In the genomic region with DNA sequence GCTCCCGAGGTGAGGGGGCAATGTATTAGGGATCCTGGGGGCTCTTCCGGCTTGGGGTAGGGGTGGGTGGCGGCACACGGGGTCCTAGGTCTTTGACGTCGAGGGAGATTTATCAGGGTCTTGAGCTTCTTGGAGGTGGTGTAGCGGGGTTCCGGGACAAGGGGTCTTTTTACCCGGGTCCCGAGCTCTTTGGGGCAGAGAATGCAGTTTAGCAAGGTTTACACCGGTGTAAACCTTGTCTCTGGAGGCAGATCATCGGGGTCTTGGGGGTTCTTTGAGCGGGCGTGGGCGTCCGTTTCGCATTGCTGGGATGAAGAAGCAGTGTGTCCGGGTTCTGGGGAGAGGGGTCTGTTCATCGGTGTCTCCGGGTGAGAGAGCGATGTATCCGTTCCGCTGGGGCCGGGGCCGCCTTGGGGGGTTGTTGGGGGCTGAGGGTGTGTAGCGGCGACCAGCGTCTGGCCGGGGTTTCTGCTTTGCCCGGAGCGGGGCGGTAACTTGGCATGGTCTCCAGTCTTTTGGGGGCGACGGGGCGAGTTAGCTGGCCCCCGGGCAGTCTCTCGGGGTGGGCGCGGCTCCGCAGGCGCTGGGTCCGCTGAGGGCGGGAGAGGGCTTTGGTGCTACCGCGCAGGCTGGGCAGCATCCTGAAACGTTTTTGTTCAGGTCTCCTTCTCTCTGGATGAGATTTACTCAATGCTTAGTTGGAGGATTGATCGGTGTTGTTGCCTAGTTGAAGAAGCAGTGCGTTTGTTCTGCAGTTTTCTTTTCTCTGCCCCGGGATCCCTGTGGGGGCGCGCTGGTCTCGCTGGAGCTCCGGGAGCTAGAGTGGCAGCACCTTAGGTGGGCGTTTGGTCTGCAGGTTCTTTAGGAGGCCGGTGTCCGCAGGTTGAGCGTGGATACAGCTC, we compare ENCODE assay signal across 8 cellular contexts. TPM values are rescaled to one million over a fixed set of nuclear protein-coding genes. Genes with fewer than 3 reads are reported as not detected.
DNase-seq lines count a peak whose midpoint lies in the region; ATAC-seq, FAIRE-seq and TF ChIP-seq lines count a peak whose summit lies in the region.

No MANE protein-coding gene starts in this region.

- H3K27ac ChIP-seq in ACC112 (ENCODE audit: low read depth, low read length) = no peak overlapping the region
- H3K27ac ChIP-seq in PC-9 = peak overlapping the region; percentile 29; the same call in 1 of the 2 replicates
- peak overlapping the region; percentile 86 for H3K27ac ChIP-seq in neuronal stem cell (replicated peaks; ENCODE audit: low read length)
- no peak overlapping the region for H3K27ac ChIP-seq in aorta (ENCODE audit: low read depth in 1 of 2, low read length in 2 of 2)

- H3K23ac ChIP-seq in neuronal stem cell (ENCODE audit: low read depth, low read length, poor library complexity) = peak overlapping the region; percentile 99

- H3K79me2 ChIP-seq in ACC112 (ENCODE audit: control insufficient read depth, insufficient read depth, low read length, unreplicated experiment) (peaks cover 10% of the 10 kb centered on the region), PC-9 (ENCODE audit: low read depth) (peaks cover 53% of the 10 kb centered on the region)

- H3K18ac ChIP-seq in neuronal stem cell (ENCODE audit: low read length) = peak overlapping the region; percentile 96

- intact Hi-C loops in PC-9 (cut with micrococcal nuclease; ENCODE audit: unreplicated experiment) (loop anchor here (1.0 to 5.0 kb wide), 5 partner anchors 68 to 250 kb away; no protein-coding TSS in a partner anchor), aorta (cut with DNase I) (loop anchor here in 1 of 2 donors (5.0 to 10.0 kb wide), 3 partner anchors 66 to 234 kb away; no protein-coding TSS in a partner anchor)

- H3K36me3 ChIP-seq in ACC112 (ENCODE audit: insufficient read depth, low read length) (no peaks in the 10 kb centered on the region), PC-9 (ENCODE audit: low read depth) (no peaks in the 10 kb centered on the region), neuronal stem cell (replicated peaks in 1 of 2; ENCODE audit: control insufficient read depth in 2 of 2, insufficient read depth in 2 of 2, low read length in 2 of 2) (no peaks in the 10 kb centered on the region), aorta (ENCODE audit: control insufficient read depth in 1 of 2, insufficient read depth in 2 of 2, low read length in 1 of 2) (no peaks in the 10 kb centered on the region)

- H3K4ac ChIP-seq in neuronal stem cell (ENCODE audit: low read length) = no peak overlapping the region

- no peaks in the 10 kb centered on the region for H3K36me3 Mint-ChIP-seq in activated naive CD4-positive, alpha-beta T cell treated with anti-CD3 and anti-CD28 coated beads, Interleukin-2, amount 50 U/mL, for 24 hours

- H3K4me1 ChIP-seq in ACC112 (ENCODE audit: control insufficient read depth, insufficient read depth, low read length, unreplicated experiment) = peaks cover 4% of the 10 kb centered on the region
- H3K4me1 ChIP-seq in PC-9 (replicated peaks; ENCODE audit: insufficient read depth) = peaks cover 26% of the 10 kb centered on the region
- peaks cover 4 to 7% of the 10 kb centered on the region in 2 donors for H3K4me1 ChIP-seq in neuronal stem cell (ENCODE audit: control insufficient read depth in 2 of 2, insufficient read depth in 1 of 2, low read depth in 1 of 2, low read length in 2 of 2)
- H3K4me1 ChIP-seq in aorta (ENCODE audit: control insufficient read depth in 1 of 2, insufficient read depth in 2 of 2, low read length in 2 of 2) = no peaks in the 10 kb centered on the region

- no peaks in the 10 kb centered on the region for H3K9me3 Mint-ChIP-seq in activated naive CD4-positive, alpha-beta T cell treated with anti-CD3 and anti-CD28 coated beads, Interleukin-2, amount 50 U/mL, for 24 hours

- peaks cover 10% of the 10 kb centered on the region; the same call in 1 of the 2 replicates for H3F3A ChIP-seq in PC-9 (ENCODE audit: insufficient read depth, low read depth)

- peaks cover 24% of the 10 kb centered on the region for H3K4me1 Mint-ChIP-seq in activated naive CD4-positive, alpha-beta T cell treated with anti-CD3 and anti-CD28 coated beads, Interleukin-2, amount 50 U/mL, for 24 hours

- peak; percentile 29 for DNase-seq in GM12892 (ENCODE audit: insufficient read length)
- DNase-seq in PC-9 = peak in 1 of 2 experiments; percentile 32
- peak; percentile 45 for DNase-seq in glomerular visceral epithelial cell (ENCODE audit: extremely low spot score)
- peak; percentile 35 for DNase-seq in neuronal stem cell (ENCODE audit: low spot score)
- DNase-seq in aorta = peak; percentile 55 to 80

- peak; percentile 37 for ATAC-seq in aorta (ENCODE audit: low FRiP score)
- ATAC-seq in GM21515 (IDR thresholded peaks at IDR 0.05; ENCODE audit: unreplicated experiment) = no peak

- H4K20me1 ChIP-seq in PC-9 (ENCODE audit: insufficient read depth) = peaks cover 7% of the 10 kb centered on the region; the same call in 1 of the 2 replicates

- FAIRE-seq in GM12892 (lab: Jason Lieb, UNC) = no peak

- H2BK12ac ChIP-seq in neuronal stem cell (ENCODE audit: low read length) = no peak overlapping the region

- no peaks in the 10 kb centered on the region for H3K9me3 ChIP-seq in PC-9 (ENCODE audit: insufficient read depth, low read depth)
- H3K9me3 ChIP-seq in neuronal stem cell (replicated peaks in 1 of 2; ENCODE audit: control insufficient read depth in 2 of 2, insufficient read depth in 1 of 2, low read depth in 1 of 2, low read length in 2 of 2) = no peaks in the 10 kb centered on the region
- H3K9me3 ChIP-seq in aorta (ENCODE audit: control insufficient read depth, low read length) = no peaks in the 10 kb centered on the region

- no peaks in the 10 kb centered on the region for H3K27me3 ChIP-seq in ACC112 (ENCODE audit: insufficient read depth, low read length)
- no peaks in the 10 kb centered on the region for H3K27me3 ChIP-seq in PC-9 (ENCODE audit: insufficient read depth, low read depth)
- H3K27me3 ChIP-seq in neuronal stem cell (ENCODE audit: control insufficient read depth in 3 of 3, insufficient read depth in 3 of 3, low read depth in 1 of 3, low read length in 3 of 3) = peaks cover 0 to 27% (median 2%) of the 10 kb centered on the region in 3 experiments
- no peaks in the 10 kb centered on the region for H3K27me3 ChIP-seq in aorta (ENCODE audit: control insufficient read depth in 1 of 2, insufficient read depth in 2 of 2, low read length in 1 of 2)

- no peak for TF ChIP-seq POLR2A in GM12892 (IDR thresholded peaks at IDR 0.05; ENCODE audit: low read depth, low read length)

- peak overlapping the region; percentile 64 for H2AK5ac ChIP-seq in neuronal stem cell (ENCODE audit: low read depth, low read length)

- H4K8ac ChIP-seq in neuronal stem cell (ENCODE audit: low read depth, low read length) = no peak overlapping the region

- H3K9ac ChIP-seq in neuronal stem cell (ENCODE audit: low read depth, low read length, poor library complexity) = peak overlapping the region; percentile 92

- POLR2A ChIA-PET in PC-9 (lab: Charles Lee; ENCODE audit: unreplicated experiment) = interaction anchor here (0.5 to 1.0 kb wide), 11 partner anchors 44 to 1472 kb away, joined by 3 to 7 read pairs (median 5); partner anchors contain the start of gene KIF23

- no CpG with 5 or more reads among the region's 57 CpGs for whole genome bisulfite sequencing in neuronal stem cell (ENCODE audit: extremely low coverage in 2 of 2, insufficient read length in 2 of 2, insufficient replicate concordance in 1 of 2), 2 donors
- 1% methylated on average over 57 of the region's 57 CpGs for WGBS in aorta, 2 donors

- H3K27me3 Mint-ChIP-seq in activated naive CD4-positive, alpha-beta T cell treated with anti-CD3 and anti-CD28 coated beads, Interleukin-2, amount 50 U/mL, for 24 hours = no peaks in the 10 kb centered on the region

- peak overlapping the region; percentile 55 for H2BK5ac ChIP-seq in neuronal stem cell (ENCODE audit: low read length)

- no peaks in the 10 kb centered on the region for H3K79me1 ChIP-seq in neuronal stem cell (ENCODE audit: low read depth, low read length)

- no peak overlapping the region for H4K91ac ChIP-seq in neuronal stem cell (ENCODE audit: low read depth, low read length, poor library complexity)

- no TSS peak for BruUV-seq in PC-9 (replicated peaks; lab: Mats Ljungman, UMichigan)

- H2BK120ac ChIP-seq in neuronal stem cell (ENCODE audit: low read depth, low read length) = peak overlapping the region; percentile 32

- H3K4me3 ChIP-seq in ACC112 (ENCODE audit: low read depth, low read length) (peak overlapping the region; percentile 95), PC-9 (peak overlapping the region; percentile 88), neuronal stem cell (ENCODE audit: low read length in 2 of 2) (peak overlapping the region; percentile 70 to 84), aorta (ENCODE audit: low read length in 2 of 2) (peak overlapping the region; percentile 55 to 96)

- CTCF ChIA-PET in PC-9 (lab: Charles Lee) = no interaction called here

- no peak; the same call in 1 of the 2 replicates for TF ChIP-seq CTCF in PC-9 (conservative IDR thresholded peaks at IDR 0.05)

- H2AFZ ChIP-seq in ACC112 (ENCODE audit: low read length, unreplicated experiment) (peak overlapping the region; percentile 88), PC-9 (peak overlapping the region; percentile 91), neuronal stem cell (ENCODE audit: low read length) (peak overlapping the region; percentile 100)

- no peaks in the 10 kb centered on the region for H3K9me2 ChIP-seq in PC-9 (ENCODE audit: insufficient read depth)

- H3K14ac ChIP-seq in neuronal stem cell (ENCODE audit: low read length) = peak overlapping the region; percentile 25

- H2BK15ac ChIP-seq in neuronal stem cell (ENCODE audit: low read length) = no peak overlapping the region

- peak overlapping the region; percentile 92 for H3K4me2 ChIP-seq in PC-9
- H3K4me2 ChIP-seq in neuronal stem cell (ENCODE audit: insufficient read depth, low read length, poor library complexity, severe bottlenecking) = peak overlapping the region; percentile 87

- H3K4me3 Mint-ChIP-seq in activated naive CD4-positive, alpha-beta T cell treated with anti-CD3 and anti-CD28 coated beads, Interleukin-2, amount 50 U/mL, for 24 hours = peak overlapping the region; percentile 97

- peak overlapping the region; percentile 33 for H3K27ac Mint-ChIP-seq in activated naive CD4-positive, alpha-beta T cell treated with anti-CD3 and anti-CD28 coated beads, Interleukin-2, amount 50 U/mL, for 24 hours

RNA-seq across cellular contexts. Expression of gene GLCE, which starts 0.8 kb away (rescaled TPM):
- polyA plus RNA-seq in GM12892 (2012; ENCODE audit: missing spikeins) = 1.4 TPM
- total RNA-seq in PC-9 (2021) (24.7 and 31.3 TPM in 2 replicates), aorta (10 to 100 TPM in 1 of 2 donors, 1 to 10 TPM in 1; 8.1 to 15.0 TPM)
- 7.5 TPM for polyA plus RNA-seq in neuronal stem cell (2013, experiment 1 of 2)
- polyA plus RNA-seq in neuronal stem cell (2013, experiment 2 of 2) = 7.5 TPM
- polyA plus RNA-seq in aorta = 1 to 10 TPM; 7.0 TPM

Comparison
In these comparisons a context has a peak if more than half of its experiments do, and no peak if none do; other contexts are left out.
1. H3K27ac ChIP-seq: peak in PC-9 (single experiment) and neuronal stem cell (single experiment); none in ACC112 (single experiment) and aorta (0 of 2).
2. Peak in every context shown above with its lines, with median percentiles within 50 percentile points of each other: H2AFZ ChIP-seq and H3K4me3 ChIP-seq.